ENCODE assay signal across 8 cellular contexts in the genomic region with DNA sequence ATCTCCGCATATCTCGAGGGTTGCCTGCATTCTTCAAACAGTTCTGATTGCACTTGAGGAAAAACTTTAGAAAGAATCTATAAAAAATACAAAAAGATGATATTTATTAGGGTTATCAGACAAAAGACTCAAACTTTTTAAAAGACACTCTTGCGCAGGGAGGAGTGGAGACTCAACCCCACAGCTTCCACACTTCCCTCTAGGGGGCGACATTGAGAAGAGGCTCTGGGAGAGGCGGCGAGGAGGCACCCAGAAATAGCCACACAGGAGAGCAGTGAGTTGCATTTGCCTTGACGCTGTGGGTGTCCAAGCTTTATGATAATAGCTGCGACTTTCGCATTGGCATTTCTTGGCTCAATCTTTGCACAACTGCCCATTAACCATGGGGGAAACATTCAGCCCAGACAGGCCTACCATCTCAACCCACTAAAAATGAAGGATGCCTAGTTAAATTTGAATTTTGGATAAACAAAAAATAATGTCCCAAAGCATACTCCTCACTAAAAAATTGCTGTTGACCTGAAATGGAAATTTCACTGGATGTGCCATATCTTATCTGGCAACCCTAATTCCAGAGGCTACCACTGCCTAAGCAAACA.
DNase-seq lines count a peak whose midpoint lies in the region; ATAC-seq, FAIRE-seq and TF ChIP-seq lines count a peak whose summit lies in the region.

No MANE protein-coding gene starts in this region.

- H3K27me3 Mint-ChIP-seq in activated naive CD8-positive, alpha-beta T cell treated with anti-CD3 and anti-CD28 coated beads for 36 hours = no peaks in the 10 kb centered on the region

- H3K27ac Mint-ChIP-seq in activated naive CD8-positive, alpha-beta T cell treated with anti-CD3 and anti-CD28 coated beads for 36 hours = no peak overlapping the region

- ATAC-seq in pancreas (peak in 1 of 4 donors; percentile 63), GM21390 (IDR thresholded peaks at IDR 0.05; ENCODE audit: unreplicated experiment) (no peak)

- H3K4me1 ChIP-seq in MM.1S (ENCODE audit: low read length) (no peaks in the 10 kb centered on the region), pancreas (no peaks in the 10 kb centered on the region)

- H3F3A ChIP-seq in MM.1S (ENCODE audit: insufficient read depth, low read length) = no peaks in the 10 kb centered on the region

- H3K4me2 ChIP-seq in MM.1S (ENCODE audit: low read depth, low read length) = no peak overlapping the region

- intact Hi-C loops in pancreas (cut with DNase I) = no loop called here

- H3K9ac ChIP-seq in MM.1S (ENCODE audit: low read length) = no peak overlapping the region

- DNase-seq in GM12865 (ENCODE audit: low read depth) (peak; percentile 23), MM.1S (no peak), pancreas (peak in 1 of 6 donors; percentile 40), mesenteric fat pad (ENCODE audit: low spot score) (no peak), NCI-H146 treated with DMSO at 0.1 percent for 48 hours (lab: John Stamatoyannopoulos, UW; ENCODE audit: unreplicated experiment) (no peak), AG20443 (ENCODE audit: low spot score) (no peak)
- DNase-seq in activated naive CD8-positive, alpha-beta T cell treated with anti-CD3 and anti-CD28 coated beads for 36 hours = peak; percentile 30

- FAIRE-seq in pancreas (lab: Jason Lieb, UNC) = no peak

- H3K27ac ChIP-seq in MM.1S (ENCODE audit: low read length) (no peak overlapping the region), pancreas (no peak overlapping the region)

- H3K9me3 ChIP-seq in MM.1S (replicated peaks; ENCODE audit: insufficient read depth, low read length) = no peaks in the 10 kb centered on the region
- H3K9me3 ChIP-seq in pancreas = no peaks in the 10 kb centered on the region

- H4K20me1 ChIP-seq in MM.1S (ENCODE audit: insufficient read depth, low read length) = no peaks in the 10 kb centered on the region

- H3K36me3 ChIP-seq in MM.1S (replicated peaks; ENCODE audit: insufficient read depth, low read length) (no peaks in the 10 kb centered on the region), pancreas (no peaks in the 10 kb centered on the region)

- no peaks in the 10 kb centered on the region for H3K36me3 Mint-ChIP-seq in activated naive CD8-positive, alpha-beta T cell treated with anti-CD3 and anti-CD28 coated beads for 36 hours

- H2AFZ ChIP-seq in MM.1S (ENCODE audit: low read length) = no peak overlapping the region

- H3K4me3 Mint-ChIP-seq in activated naive CD8-positive, alpha-beta T cell treated with anti-CD3 and anti-CD28 coated beads for 36 hours = no peak overlapping the region

- no peaks in the 10 kb centered on the region for H3K9me3 Mint-ChIP-seq in activated naive CD8-positive, alpha-beta T cell treated with anti-CD3 and anti-CD28 coated beads for 36 hours

- H3K9me2 ChIP-seq in MM.1S (replicated peaks; ENCODE audit: insufficient read depth, low read length) = no peaks in the 10 kb centered on the region

- WGBS in pancreas, 2 donors = 55 to 59% methylated on average over 9 of the region's 9 CpGs

- H3K79me2 ChIP-seq in MM.1S (ENCODE audit: low read length) = no peaks in the 10 kb centered on the region

- H3K27me3 ChIP-seq in MM.1S (replicated peaks; ENCODE audit: insufficient read depth, low read length) (no peaks in the 10 kb centered on the region), pancreas (no peaks in the 10 kb centered on the region)

- peak; percentile 56 for TF ChIP-seq CTCF in GM12865 (IDR thresholded peaks at IDR 0.05; ENCODE audit: insufficient read depth, low read depth, low read length, missing control alignments)
- TF ChIP-seq CTCF in MM.1S (IDR thresholded peaks at IDR 0.05; ENCODE audit: low read length) = peak; percentile 27
- peak in 3 of 4 donors; percentile 13 to 37 (median 32) for TF ChIP-seq CTCF in pancreas (IDR thresholded peaks at IDR 0.05)

- H3K4me1 Mint-ChIP-seq in activated naive CD8-positive, alpha-beta T cell treated with anti-CD3 and anti-CD28 coated beads for 36 hours = no peaks in the 10 kb centered on the region

- H3K4me3 ChIP-seq in GM12865 (ENCODE audit: low read depth, low read length) (no peak overlapping the region), MM.1S (ENCODE audit: low read length) (no peak overlapping the region), pancreas (no peak overlapping the region)

Comparison
In these comparisons a context has a peak if more than half of its experiments do, and no peak if none do; other contexts are left out.
1. DNase-seq: peak in GM12865 (single experiment) and activated naive CD8-positive, alpha-beta T cell treated with anti-CD3 and anti-CD28 coated beads for 36 hours (single experiment); none in MM.1S (single experiment), mesenteric fat pad (single experiment), NCI-H146 treated with DMSO at 0.1 percent for 48 hours (single experiment) and AG20443 (single experiment).
2. Peak in every context shown above with its lines, with median percentiles within 50 percentile points of each other: CTCF ChIP-seq.